Comparison of ENCODE assay signal across 29 cellular contexts in genomic region chr2:6579281-6579680, GRCh38.
"Had no signal": no experiment of that assay in that cellular context is flagged by ENCODE, and none has a peak within 500 bp of the region (broad histone marks: within the 10 kb centered on the region; RNA-seq: fewer than 3 reads in every experiment).

No MANE protein-coding gene starts in this region.

- ATAC-seq: effector memory CD8-positive, alpha-beta T cell; esophagus mucosa; foreskin keratinocyte; gastrocnemius medialis; gastroesophageal sphincter; heart left ventricle; heart right ventricle had no signal

- H3K4me1 ChIP-seq: colonic mucosa, esophagus muscularis mucosa, esophagus squamous epithelium, gastrocnemius medialis, gastroesophageal sphincter, heart left ventricle, heart right ventricle had no signal

- H3K9me3 ChIP-seq: colonic mucosa, esophagus squamous epithelium, gastrocnemius medialis, gastroesophageal sphincter, heart left ventricle had no signal

- H3K27ac ChIP-seq: colonic mucosa, coronary artery, dorsolateral prefrontal cortex, epithelial cell of prostate, esophagus muscularis mucosa, esophagus squamous epithelium, foreskin keratinocyte, gastrocnemius medialis, gastroesophageal sphincter, heart left ventricle, heart right ventricle had no signal

- H3K4me3 Mint-ChIP-seq: dendritic cell treated with granulocyte-macrophage colony-stimulating factor and Interleukin-4, amounts not matched to agents 40 ng/mL and 50 ng/mL, for 4 days; effector memory CD8-positive, alpha-beta T cell; endodermal cell had no signal

- H3K4me1 Mint-ChIP-seq: endodermal cell had no signal

- FAIRE-seq: colon, endometrium, endothelial cell of umbilical vein, frontal cortex had no signal

- H3K27me3 Mint-ChIP-seq: dendritic cell treated with granulocyte-macrophage colony-stimulating factor and Interleukin-4, amounts not matched to agents 40 ng/mL and 50 ng/mL, for 4 days had no signal

- H3K27me3 ChIP-seq: colonic mucosa, esophagus muscularis mucosa, esophagus squamous epithelium, foreskin keratinocyte, gastrocnemius medialis, gastroesophageal sphincter had no signal

- DNase-seq: colonic mucosa; cortex of kidney; dermis blood vessel endothelial cell; dorsolateral prefrontal cortex; effector CD4-positive, alpha-beta T cell; effector CD8-positive, alpha-beta T cell; effector memory CD4-positive, alpha-beta T cell; effector memory CD8-positive, alpha-beta T cell; endodermal cell; erythroblast; esophagus squamous epithelium; foreskin fibroblast; foreskin keratinocyte; foreskin melanocyte; gastrocnemius medialis; glutamatergic neuron; head of caudate nucleus; heart left ventricle; heart right ventricle had no signal

- H3K27ac Mint-ChIP-seq: dendritic cell treated with granulocyte-macrophage colony-stimulating factor and Interleukin-4, amounts not matched to agents 40 ng/mL and 50 ng/mL, for 4 days; effector memory CD8-positive, alpha-beta T cell; endodermal cell had no signal

- H3K9me3 Mint-ChIP-seq: dendritic cell treated with granulocyte-macrophage colony-stimulating factor and Interleukin-4, amounts not matched to agents 40 ng/mL and 50 ng/mL, for 4 days; endodermal cell had no signal

- H3K36me3 ChIP-seq: colonic mucosa, esophagus muscularis mucosa, esophagus squamous epithelium, gastrocnemius medialis, gastroesophageal sphincter, heart left ventricle, heart right ventricle had no signal

- H3K4me3 ChIP-seq: colonic mucosa, coronary artery, dorsolateral prefrontal cortex, esophagus muscularis mucosa, esophagus squamous epithelium, gastrocnemius medialis, gastroesophageal sphincter, heart left ventricle, heart right ventricle had no signal
